1 cellular context compared by ENCODE assay signal in genomic region chr10:50067546-50068351, GRCh38.
A peak's percentile ranks its signal among the peaks of the same experiment; 100 is the strongest.
TF ChIP-seq lines count a peak whose summit lies in the region.

WASHC2A (plus strand) TSS chr10:50067954; CDS start chr10:50068006, 52 bp downstream.

TF ChIP-seq in WTC11, 78 proteins besides CTCF, POLR2A, EP300 and RAD21 (continued from another document):
- TF ChIP-seq ARID4B (CRISPR knock-in tag; IDR thresholded peaks at IDR 0.05; ENCODE audit: borderline replicate concordance) = peak; percentile 83; the same call in 1 of the 2 replicates
